2 cellular contexts compared by ENCODE assay signal in the genomic region with DNA sequence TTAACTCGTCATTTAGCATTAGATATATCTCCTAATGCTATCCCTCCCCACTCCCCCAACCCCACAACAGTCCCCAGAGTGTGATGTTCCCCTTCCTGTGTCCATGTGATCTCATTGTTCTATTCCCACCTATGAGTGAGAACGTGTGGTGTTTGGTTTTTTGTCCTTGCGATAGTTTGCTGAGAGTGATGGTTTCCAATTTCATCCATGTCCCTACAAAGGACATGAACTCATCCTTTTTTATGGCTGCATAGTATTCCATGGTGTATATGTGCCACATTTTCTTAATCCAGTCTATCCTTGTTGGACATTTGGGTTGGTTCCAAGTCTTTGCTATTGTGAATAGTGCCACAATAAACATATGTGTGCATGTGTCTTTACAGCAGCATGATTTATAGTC. TPM values are rescaled to one million over a fixed set of nuclear protein-coding genes. Genes with fewer than 3 reads are reported as not detected.
"Had no signal": no experiment of that assay in that cellular context is flagged by ENCODE, and none has a peak within 500 bp of the region (broad histone marks: within the 10 kb centered on the region; RNA-seq: fewer than 3 reads in every experiment).

No MANE protein-coding gene starts in this region.

RNA-seq across cellular contexts. Expression of gene TSKU, which starts 43.4 kb away (rescaled TPM):
- total RNA-seq: natural killer cell; natural killer cell treated with Interleukin-12 subunit alpha and Interleukin-12 subunit beta and Interleukin-15 and Interleukin-18, amount 100 ng/mL, for 72 hours had no signal
